In genomic region chr12:14836336-14837210, GRCh38 we compare ENCODE assay signal across 1 cellular context.
TF ChIP-seq lines count a peak whose summit lies in the region.

No MANE protein-coding gene starts in this region.

TF ChIP-seq in SK-N-SH treated with all-trans-retinoic acid at 6 μM for 48 hours, 23 proteins besides CTCF, POLR2A, EP300 and RAD21 (continued from another document):
- TF ChIP-seq CSRNP3 (CRISPR knock-in tag; IDR thresholded peaks at IDR 0.05), result no peak
- TF ChIP-seq TSHZ2 (CRISPR knock-in tag; IDR thresholded peaks at IDR 0.05), result no peak
- 0 out of 2 replicates have a peak, but pooled peaks have one; percentile 46 for TF ChIP-seq ZFP3 (CRISPR knock-in tag; IDR thresholded peaks at IDR 0.05)
- TF ChIP-seq, protein P1, sequence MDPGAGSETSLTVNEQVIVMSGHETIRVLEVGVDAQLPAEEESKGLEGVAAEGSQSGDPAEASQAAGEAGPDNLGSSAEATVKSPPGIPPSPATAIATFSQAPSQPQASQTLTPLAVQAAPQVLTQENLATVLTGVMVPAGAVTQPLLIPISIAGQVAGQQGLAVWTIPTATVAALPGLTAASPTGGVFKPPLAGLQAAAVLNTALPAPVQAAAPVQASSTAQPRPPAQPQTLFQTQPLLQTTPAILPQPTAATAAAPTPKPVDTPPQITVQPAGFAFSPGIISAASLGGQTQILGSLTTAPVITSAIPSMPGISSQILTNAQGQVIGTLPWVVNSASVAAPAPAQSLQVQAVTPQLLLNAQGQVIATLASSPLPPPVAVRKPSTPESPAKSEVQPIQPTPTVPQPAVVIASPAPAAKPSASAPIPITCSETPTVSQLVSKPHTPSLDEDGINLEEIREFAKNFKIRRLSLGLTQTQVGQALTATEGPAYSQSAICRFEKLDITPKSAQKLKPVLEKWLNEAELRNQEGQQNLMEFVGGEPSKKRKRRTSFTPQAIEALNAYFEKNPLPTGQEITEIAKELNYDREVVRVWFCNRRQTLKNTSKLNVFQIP (CRISPR knock-in tag; IDR thresholded peaks at IDR 0.05; ENCODE audit: borderline replicate concordance, low read depth), result no peak
- no peak for TF ChIP-seq ZNF8 (CRISPR knock-in tag; IDR thresholded peaks at IDR 0.05)
- 0 out of 2 replicates have a peak, but pooled peaks have one; percentile 72 for TF ChIP-seq GLIS3 (CRISPR knock-in tag; IDR thresholded peaks at IDR 0.05)
- no peak for TF ChIP-seq ZNF70 (CRISPR knock-in tag; IDR thresholded peaks at IDR 0.05)
- TF ChIP-seq ZNF565 (CRISPR knock-in tag; conservative IDR thresholded peaks at IDR 0.05; ENCODE audit: low read depth), result no peak
- TF ChIP-seq RARB (CRISPR knock-in tag; IDR thresholded peaks at IDR 0.05), result no peak
- no peak for TF ChIP-seq ZFP30 (CRISPR knock-in tag; IDR thresholded peaks at IDR 0.05)
- no peak for TF ChIP-seq ZC3H10 (CRISPR knock-in tag; IDR thresholded peaks at IDR 0.05)
- peak; percentile 95 for TF ChIP-seq ISL1 (CRISPR knock-in tag; IDR thresholded peaks at IDR 0.05)
- no peak for TF ChIP-seq BACH2 (CRISPR knock-in tag; IDR thresholded peaks at IDR 0.05; ENCODE audit: borderline replicate concordance)
